In genomic region chr3:161244538-161244937, GRCh38 we compare ENCODE assay signal across 19 cellular contexts.
"Had no signal": no experiment of that assay in that cellular context is flagged by ENCODE, and none has a peak within 500 bp of the region (broad histone marks: within the 10 kb centered on the region; RNA-seq: fewer than 3 reads in every experiment).

No MANE protein-coding gene starts in this region.

- ATAC-seq: natural killer cell, sciatic nerve had no signal

- H3K27ac Mint-ChIP-seq: mesothelial cell of epicardium; natural killer cell; nephron progenitor cell; neural progenitor cell; stimulated activated naive CD8-positive, alpha-beta T cell treated with anti-CD3 and anti-CD28 coated beads, Interleukin-15, Interleukin-2, amounts not matched to agents 100 ng/mL and 50 ng/mL, for 24 hours had no signal

- H3K4me3 Mint-ChIP-seq: mesothelial cell of epicardium; natural killer cell; nephron progenitor cell; neural progenitor cell; stimulated activated naive CD8-positive, alpha-beta T cell treated with anti-CD3 and anti-CD28 coated beads, Interleukin-15, Interleukin-2, amounts not matched to agents 100 ng/mL and 50 ng/mL, for 24 hours had no signal

- H3K27me3 Mint-ChIP-seq: naive B cell; stimulated activated naive CD8-positive, alpha-beta T cell treated with anti-CD3 and anti-CD28 coated beads, Interleukin-15, Interleukin-2, amounts not matched to agents 100 ng/mL and 50 ng/mL, for 24 hours had no signal

- DNase-seq: islet precursor cell; left ventricle myocardium inferior; mesendoderm; naive B cell; natural killer cell; nephron progenitor cell; occipital lobe; stimulated activated CD4-positive, alpha-beta T cell treated with anti-CD3 and anti-CD28 coated beads, Interleukin-12 subunit alpha, Interleukin-12 subunit beta, amount 100 ng/mL, for 4 hours; stimulated activated CD4-positive, alpha-beta T cell treated with anti-CD3 and anti-CD28 coated beads, Interleukin-15, amount 100 ng/mL, for 24 hours; stimulated activated CD4-positive, alpha-beta T cell treated with anti-CD3 and anti-CD28 coated beads, Interleukin-2, amount 100 ng/mL, for 24 hours; stimulated activated CD4-positive, alpha-beta T cell treated with anti-CD3 and anti-CD28 coated beads, Interleukin-4, amount 100 ng/mL, for 1 hour; stimulated activated naive CD4-positive, alpha-beta T cell; tibial artery; trophoblast cell; uterus had no signal

- H3K4me1 Mint-ChIP-seq: mesothelial cell of epicardium, nephron progenitor cell, neural progenitor cell had no signal

- H3K9me3 Mint-ChIP-seq: mesothelial cell of epicardium; naive B cell; natural killer cell; nephron progenitor cell; neural progenitor cell; stimulated activated naive CD8-positive, alpha-beta T cell treated with anti-CD3 and anti-CD28 coated beads, Interleukin-15, Interleukin-2, amounts not matched to agents 100 ng/mL and 50 ng/mL, for 24 hours had no signal
